ENCODE assay signal across 11 cellular contexts in the genomic region with DNA sequence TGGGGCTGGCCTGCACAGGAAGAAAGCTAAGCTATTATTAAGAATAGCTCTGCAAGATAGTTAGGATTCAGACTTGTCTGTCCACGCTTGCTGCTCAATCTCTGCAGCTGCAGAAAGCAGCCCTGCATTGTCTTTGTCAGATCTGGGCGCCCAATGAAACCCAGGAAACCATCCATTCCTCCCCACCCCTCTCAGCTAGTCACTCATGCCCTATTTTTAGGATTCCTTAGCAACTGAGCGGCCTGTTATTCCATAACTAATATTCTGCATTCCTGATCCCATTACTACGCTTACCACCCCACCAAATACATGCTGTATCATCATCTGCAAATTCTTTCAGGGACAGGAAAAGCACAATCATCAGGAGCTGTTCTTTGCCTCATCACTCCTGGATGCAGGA. TPM values are rescaled to one million over a fixed set of nuclear protein-coding genes. Genes with fewer than 3 reads are reported as not detected.
DNase-seq lines count a peak whose midpoint lies in the region; ATAC-seq and TF ChIP-seq lines count a peak whose summit lies in the region.
"Had no signal": no experiment of that assay in that cellular context is flagged by ENCODE, and none has a peak within 500 bp of the region (broad histone marks: within the 10 kb centered on the region; RNA-seq: fewer than 3 reads in every experiment).

No MANE protein-coding gene starts in this region.

- CTCF ChIA-PET in RWPE1 (lab: Yijun Ruan, JAX) = interaction anchor here (0.6 kb wide), 1 partner anchor 18 kb away, joined by 3 read pairs; no protein-coding TSS in a partner anchor

- no peak overlapping the region for H2BK5ac ChIP-seq in mesendoderm (ENCODE audit: low read length)

- H3K9me3 Mint-ChIP-seq in osteocyte (ENCODE audit: unreplicated experiment) = no peaks in the 10 kb centered on the region

- H3K9ac ChIP-seq in mesendoderm (ENCODE audit: low read length) = no peak overlapping the region

- no peak overlapping the region for H4K5ac ChIP-seq in mesendoderm (ENCODE audit: low read length)

- H3K4me1 ChIP-seq in mesendoderm (ENCODE audit: control insufficient read depth, low read depth, low read length) = no peaks in the 10 kb centered on the region

- no peak overlapping the region for H2AK5ac ChIP-seq in mesendoderm (ENCODE audit: low read length)

- H3K4ac ChIP-seq in mesendoderm (ENCODE audit: low read depth, low read length) = no peak overlapping the region

- H3K18ac ChIP-seq in mesendoderm (ENCODE audit: low read length) = no peak overlapping the region

- no peak overlapping the region for H3K56ac ChIP-seq in mesendoderm (ENCODE audit: low read length)

- WGBS in mesendoderm (ENCODE audit: extremely low coverage, insufficient coverage, low lambda C conversion rate) = no CpG with 5 or more reads among the region's 4 CpGs

- H3K27ac ChIP-seq in RWPE1 (peak overlapping the region; percentile 53; the same call in 1 of the 2 replicates), mesendoderm (ENCODE audit: low read depth, low read length) (no peak overlapping the region)

- no peak for ATAC-seq in GM18861 (IDR thresholded peaks at IDR 0.05; ENCODE audit: unreplicated experiment)

- H3K4me3 Mint-ChIP-seq in osteocyte (ENCODE audit: unreplicated experiment) = no peak overlapping the region

- H2BK120ac ChIP-seq in mesendoderm (ENCODE audit: low read depth, low read length) = no peak overlapping the region

- no peaks in the 10 kb centered on the region for H3K36me3 Mint-ChIP-seq in osteocyte (ENCODE audit: unreplicated experiment)

- no peak overlapping the region for H2BK15ac ChIP-seq in mesendoderm (replicated peaks; ENCODE audit: low read depth)

- no peak overlapping the region for H3K27ac Mint-ChIP-seq in osteocyte (ENCODE audit: unreplicated experiment)

- H4K8ac ChIP-seq in mesendoderm (ENCODE audit: low read depth, low read length) = no peak overlapping the region

- H3K4me2 ChIP-seq in mesendoderm (ENCODE audit: low read length) = no peak overlapping the region

- no peaks in the 10 kb centered on the region for H3K79me2 ChIP-seq in mesendoderm (ENCODE audit: control insufficient read depth, insufficient read depth, low read length)

- peaks cover 16% of the 10 kb centered on the region for H3K27me3 Mint-ChIP-seq in osteocyte (ENCODE audit: unreplicated experiment)

- H3K79me1 ChIP-seq in mesendoderm (ENCODE audit: low read length) = no peaks in the 10 kb centered on the region

- H3K4me3 ChIP-seq in fibroblast of the aortic adventitia (ENCODE audit: low read depth, low read length) = no peak overlapping the region
- no peak overlapping the region for H3K4me3 ChIP-seq in mesendoderm (ENCODE audit: low read length)

- no peak for TF ChIP-seq CTCF in RWPE1 (conservative IDR thresholded peaks at IDR 0.05; ENCODE audit: low read depth)
- no peak for TF ChIP-seq CTCF in fibroblast of the aortic adventitia (IDR thresholded peaks at IDR 0.05; ENCODE audit: insufficient read depth, low read length)
- no peak for TF ChIP-seq CTCF in osteocyte (IDR thresholded peaks at IDR 0.05)

- H3K4me1 Mint-ChIP-seq in osteocyte (ENCODE audit: unreplicated experiment) = peaks cover 4% of the 10 kb centered on the region

- POLR2A ChIA-PET in RWPE1 (lab: Yijun Ruan, JAX; ENCODE audit: low non-redundant PET) = no interaction called here

- peak; percentile 80 for DNase-seq in EL
- peak; percentile 34 for DNase-seq in RWPE1 (ENCODE audit: low spot score)
- DNase-seq in fibroblast of the aortic adventitia (ENCODE audit: low read depth) = peak; percentile 69
- peak; percentile 29 for DNase-seq in putamen (ENCODE audit: low spot score)
- no peak for DNase-seq in osteocyte (ENCODE audit: extremely low spot score, unreplicated experiment)
- no peak for DNase-seq in NCI-H2107 (lab: John Stamatoyannopoulos, UW)
- no peak for DNase-seq in mesendoderm
- DNase-seq: activated T-cell treated with anti-CD3 and anti-CD28 coated beads for 4 hours, dermis blood vessel endothelial cell, NCI-H1092 had no signal

- H3K27me3 ChIP-seq in mesendoderm (ENCODE audit: insufficient read depth, low read length, poor library complexity) = no peaks in the 10 kb centered on the region

- no peak overlapping the region for H3K23ac ChIP-seq in mesendoderm (ENCODE audit: low read length)

- no peaks in the 10 kb centered on the region for H3K36me3 ChIP-seq in mesendoderm (ENCODE audit: control insufficient read depth, insufficient read depth, low read length)

RNA-seq across cellular contexts. Expression of gene APC, which starts 52.9 kb away (rescaled TPM):
- total RNA-seq in fibroblast of the aortic adventitia (ENCODE audit: low replicate concordance) (61.7 and 63.9 TPM in 2 replicates), osteocyte (36.3 and 36.9 TPM in 2 replicates)
- 13.7 TPM for polyA plus RNA-seq in mesendoderm (2013, experiment 1 of 2)
- polyA plus RNA-seq in mesendoderm (2013, experiment 2 of 2) = 13.6 TPM

Comparison
In these comparisons a context has a peak if more than half of its experiments do, and no peak if none do; other contexts are left out.
1. DNase-seq: peak in EL (single experiment), RWPE1 (single experiment), fibroblast of the aortic adventitia (single experiment) and putamen (single experiment); none in osteocyte (single experiment), NCI-H2107 (single experiment) and mesendoderm (single experiment).